In the genomic region with DNA sequence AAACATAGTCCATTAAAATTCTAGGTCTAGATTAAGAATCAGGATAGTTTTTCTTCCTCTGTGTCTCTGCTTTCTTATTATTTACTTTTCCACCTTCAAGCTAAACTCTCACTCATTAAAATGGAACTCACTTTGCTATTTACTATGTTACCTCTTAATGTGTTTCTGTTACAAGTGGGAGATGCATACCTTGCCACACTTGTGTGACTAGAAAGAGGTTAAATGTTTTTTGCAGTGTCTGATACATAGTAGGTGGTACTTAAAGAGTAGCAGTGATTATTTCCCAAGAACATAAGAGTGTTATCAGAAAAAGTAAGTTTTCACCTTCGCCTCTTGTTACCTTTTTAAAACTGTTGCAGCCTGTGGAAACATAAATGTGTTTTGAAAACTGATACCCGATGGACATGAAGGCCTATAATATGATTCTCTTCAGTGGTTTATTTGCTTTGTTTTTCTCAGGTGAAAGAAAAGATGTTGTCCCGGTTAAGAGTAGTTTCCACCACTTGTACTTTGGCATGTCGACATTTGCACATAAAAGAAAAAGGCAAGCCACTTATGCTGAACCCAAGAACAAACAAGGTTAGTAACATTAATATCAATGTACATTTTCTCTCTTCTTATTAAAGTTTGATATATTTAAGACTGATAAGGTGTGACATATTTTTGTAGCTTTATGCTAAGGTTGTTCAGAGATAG, we compare ENCODE assay signal across 11 cellular contexts.
"Had no signal": no experiment of that assay in that cellular context is flagged by ENCODE, and none has a peak within 500 bp of the region (broad histone marks: within the 10 kb centered on the region; RNA-seq: fewer than 3 reads in every experiment).

No MANE protein-coding gene starts in this region.

- H3K27ac ChIP-seq: cardiac muscle cell, gastrocnemius medialis, heart right ventricle had no signal

- H3K4me3 ChIP-seq: cardiac muscle cell, gastrocnemius medialis, heart right ventricle had no signal

- DNase-seq: activated CD4-positive, alpha-beta T cell treated with anti-CD3 and anti-CD28 coated beads, Interleukin-2, amount 50 U/mL, for 4 hours; activated naive CD4-positive, alpha-beta T cell; gastrocnemius medialis; heart right ventricle; islet precursor cell; stimulated activated CD4-positive, alpha-beta T cell treated with anti-CD3 and anti-CD28 coated beads, Interleukin-12 subunit alpha, Interleukin-12 subunit beta, amount 100 ng/mL, for 4 hours; stimulated activated CD4-positive, alpha-beta T cell treated with anti-CD3 and anti-CD28 coated beads, Interleukin-2, amount 100 ng/mL, for 48 hours; stimulated activated naive CD4-positive, alpha-beta T cell treated with Interleukin-2 at 50 U/mL for 16 hours had no signal

- H3K4me3 Mint-ChIP-seq: nephron had no signal

- H3K27me3 ChIP-seq: cardiac muscle cell, gastrocnemius medialis, heart right ventricle had no signal

- H3K27ac Mint-ChIP-seq: nephron had no signal

- H3K9me3 ChIP-seq: gastrocnemius medialis had no signal

- H3K4me1 ChIP-seq: heart right ventricle had no signal

- ATAC-seq: activated CD4-positive, CD25-positive, alpha-beta regulatory T cell treated with anti-CD3 and anti-CD28 coated beads, Interleukin-2, amount 50 U/mL, for 24 hours; gastrocnemius medialis; heart right ventricle had no signal

- H3K36me3 ChIP-seq: cardiac muscle cell had no signal

- H3K4me1 Mint-ChIP-seq: nephron had no signal
